11 cellular contexts compared by ENCODE assay signal in genomic region chr11:72141066-72141465, GRCh38. TPM values are rescaled to one million over a fixed set of nuclear protein-coding genes. Genes with fewer than 3 reads are reported as not detected.
DNase-seq lines count a peak whose midpoint lies in the region; ATAC-seq, FAIRE-seq and TF ChIP-seq lines count a peak whose summit lies in the region.
"Had no signal": no experiment of that assay in that cellular context is flagged by ENCODE, and none has a peak within 500 bp of the region (broad histone marks: within the 10 kb centered on the region; RNA-seq: fewer than 3 reads in every experiment).

No MANE protein-coding gene starts in this region.

- H2AFZ ChIP-seq in ACC112 (ENCODE audit: low read length, unreplicated experiment): no peak overlapping the region

- ATAC-seq in GM18520 (IDR thresholded peaks at IDR 0.05; ENCODE audit: unreplicated experiment): no peak
- ATAC-seq in GM18502 (IDR thresholded peaks at IDR 0.05; ENCODE audit: poor library complexity, unreplicated experiment): no peak
- ATAC-seq: left colon had no signal

- no peak for TF ChIP-seq POLR2A in H54 (IDR thresholded peaks at IDR 0.05; ENCODE audit: low read depth, low read length)

- DNase-seq in H54 (ENCODE audit: insufficient read length, low spot score): peak; percentile 49
- DNase-seq in T1000 (lab: John Stamatoyannopoulos, UW): peak; percentile 58
- peak; percentile 86 for DNase-seq in fibroblast of the aortic adventitia (ENCODE audit: low read depth)
- no peak for DNase-seq in SHP77 (lab: John Stamatoyannopoulos, UW)
- DNase-seq in NCI-H1048 (lab: John Stamatoyannopoulos, UW): no peak
- DNase-seq: dorsolateral prefrontal cortex, left colon had no signal

- H3K79me2 ChIP-seq in ACC112 (ENCODE audit: control insufficient read depth, insufficient read depth, low read length, unreplicated experiment): no peaks in the 10 kb centered on the region

- no peaks in the 10 kb centered on the region for H3K36me3 ChIP-seq in ACC112 (ENCODE audit: insufficient read depth, low read length)

- no peak for TF ChIP-seq CTCF in fibroblast of the aortic adventitia (IDR thresholded peaks at IDR 0.05; ENCODE audit: insufficient read depth, low read length)

- H3K4me1 ChIP-seq in ACC112 (ENCODE audit: control insufficient read depth, insufficient read depth, low read length, unreplicated experiment): peaks cover 24% of the 10 kb centered on the region

- H3K27me3 ChIP-seq in ACC112 (ENCODE audit: insufficient read depth, low read length): no peaks in the 10 kb centered on the region
- H3K27me3 ChIP-seq: dorsolateral prefrontal cortex had no signal

- H3K4me3 ChIP-seq in ACC112 (ENCODE audit: low read depth, low read length) (no peak overlapping the region), fibroblast of the aortic adventitia (ENCODE audit: low read depth, low read length) (no peak overlapping the region)
- H3K4me3 ChIP-seq: dorsolateral prefrontal cortex had no signal

- peak overlapping the region; percentile 70 for H3K27ac ChIP-seq in ACC112 (ENCODE audit: low read depth, low read length)
- H3K27ac ChIP-seq: dorsolateral prefrontal cortex had no signal

- FAIRE-seq in H54 (lab: Jason Lieb, UNC): peak; percentile 41

RNA-seq across cellular contexts. Expression of gene FOLR3, which starts 5.5 kb away (rescaled TPM):
- 0.90 TPM in 1 of 2 replicates, not detected in the other for total RNA-seq in fibroblast of the aortic adventitia (ENCODE audit: low replicate concordance)
- total RNA-seq: activated CD8-positive, alpha-beta memory T cell treated with anti-CD3 and anti-CD28 coated beads for 36 hours; left colon had no signal

RNA-seq across cellular contexts. Expression of gene ANAPC15, which starts 28.6 kb away (rescaled TPM):
- 24.5 and 49.5 TPM in 2 replicates for total RNA-seq in fibroblast of the aortic adventitia (ENCODE audit: low replicate concordance)

RNA-seq across cellular contexts. Expression of gene TOMT, which starts 35.3 kb away (rescaled TPM):
- not detected in 2 replicates for total RNA-seq in fibroblast of the aortic adventitia (ENCODE audit: low replicate concordance)
- total RNA-seq: activated CD8-positive, alpha-beta memory T cell treated with anti-CD3 and anti-CD28 coated beads for 36 hours; left colon had no signal

RNA-seq across cellular contexts. Expression of gene LAMTOR1, which starts 38.0 kb away (rescaled TPM):
- total RNA-seq in fibroblast of the aortic adventitia (ENCODE audit: low replicate concordance): 99.0 and 220 TPM in 2 replicates

RNA-seq across cellular contexts. Expression of gene FOLR1, which starts 50.9 kb away (rescaled TPM):
- 0.18 TPM in 1 of 2 replicates, not detected in the other for total RNA-seq in fibroblast of the aortic adventitia (ENCODE audit: low replicate concordance)
- total RNA-seq: activated CD8-positive, alpha-beta memory T cell treated with anti-CD3 and anti-CD28 coated beads for 36 hours; left colon had no signal

Comparison
In these comparisons a context has a peak if more than half of its experiments do, and no peak if none do; other contexts are left out.
1. DNase-seq: peak in H54 (single experiment), T1000 (single experiment) and fibroblast of the aortic adventitia (single experiment); none in SHP77 (0 of 2) and NCI-H1048 (single experiment).